In the genomic region with DNA sequence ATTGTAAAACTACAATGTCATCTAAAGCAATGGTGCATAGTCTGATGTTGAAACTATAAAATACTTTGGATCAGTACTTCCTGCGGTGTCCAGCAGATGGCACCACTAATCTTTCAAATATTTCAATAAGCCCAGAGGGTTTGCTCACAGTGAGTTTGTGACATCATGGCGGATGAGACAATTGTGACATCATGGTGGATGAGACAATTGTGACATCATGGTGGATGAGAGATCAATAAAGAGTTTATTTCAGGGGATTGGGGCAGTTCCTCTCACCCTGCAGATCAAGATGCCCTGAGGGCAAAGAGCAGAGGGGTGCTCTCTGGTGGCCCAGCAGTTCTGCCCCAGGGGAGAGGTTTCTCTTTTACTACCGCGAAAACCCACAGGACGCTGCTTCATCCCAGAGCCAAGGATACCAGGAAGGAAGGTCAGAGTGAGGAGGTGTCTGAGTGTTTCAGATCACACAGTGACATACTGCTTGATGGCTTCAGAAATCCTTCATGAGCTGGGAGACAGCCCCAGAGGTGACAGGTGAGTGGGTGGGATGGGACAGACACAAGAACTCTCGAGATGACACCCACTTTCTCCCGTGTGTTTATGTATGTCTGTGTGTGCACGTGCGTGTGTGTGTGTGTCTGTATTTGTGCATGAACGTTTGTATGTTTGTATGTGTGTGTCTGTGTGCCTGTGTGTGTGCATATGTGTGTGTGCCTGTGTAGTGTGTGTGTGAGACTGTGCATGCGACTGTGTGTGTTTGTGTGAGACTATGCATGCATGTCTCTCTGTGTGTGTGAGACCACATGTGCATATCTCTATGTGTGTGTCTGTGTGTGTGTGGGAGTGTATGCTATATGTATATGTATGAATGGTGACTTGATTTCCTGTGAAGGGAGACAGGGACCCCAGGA, we compare ENCODE assay signal across 8 cellular contexts. TPM values are rescaled to one million over a fixed set of nuclear protein-coding genes. Genes with fewer than 3 reads are reported as not detected.
DNase-seq lines count a peak whose midpoint lies in the region; ATAC-seq and TF ChIP-seq lines count a peak whose summit lies in the region.

No MANE protein-coding gene starts in this region.

- TF ChIP-seq CTCF in CD8-positive, alpha-beta T cell (IDR thresholded peaks at IDR 0.05): peak; percentile 88
- TF ChIP-seq CTCF in fibroblast of mammary gland (conservative IDR thresholded peaks at IDR 0.05; ENCODE audit: control insufficient read depth, insufficient read depth, low read depth, low read length): peak; percentile 71
- TF ChIP-seq CTCF in nephron progenitor cell (IDR thresholded peaks at IDR 0.05): peak; percentile 68
- peak; percentile 77 to 88 (median 86) for TF ChIP-seq CTCF in testis (IDR thresholded peaks at IDR 0.05)

- H3K4me1 Mint-ChIP-seq in CD8-positive, alpha-beta T cell (ENCODE audit: low read depth): peaks cover 16% of the 10 kb centered on the region
- peaks cover 7% of the 10 kb centered on the region for H3K4me1 Mint-ChIP-seq in nephron progenitor cell

- H3K9me3 Mint-ChIP-seq in CD8-positive, alpha-beta T cell: no peaks in the 10 kb centered on the region
- peaks cover 7% of the 10 kb centered on the region for H3K9me3 Mint-ChIP-seq in nephron progenitor cell

- no peaks in the 10 kb centered on the region for H3K36me3 Mint-ChIP-seq in CD8-positive, alpha-beta T cell
- no peaks in the 10 kb centered on the region for H3K36me3 Mint-ChIP-seq in nephron progenitor cell (ENCODE audit: low read depth)

- intact Hi-C loops in CD8-positive, alpha-beta T cell (cut with DNase I, micrococcal nuclease): loop anchor here (1.0 to 10.0 kb wide), 7 partner anchors 30 to 883 kb away; a partner anchor contains a TSS
- intact Hi-C loops in testis (cut with DNase I; ENCODE audit: low total_unique reads): no loop called here

- no peaks in the 10 kb centered on the region for H3K36me3 ChIP-seq in CD8-positive, alpha-beta T cell (ENCODE audit: insufficient read depth, low read length)
- H3K36me3 ChIP-seq in testis (ENCODE audit: low read depth, missing control alignments): no peaks in the 10 kb centered on the region

- H3K27ac ChIP-seq in CD8-positive, alpha-beta T cell (ENCODE audit: low read depth, low read length): no peak overlapping the region
- no peak overlapping the region for H3K27ac ChIP-seq in testis

- peak; percentile 47 to 78 (median 67) for DNase-seq in CD8-positive, alpha-beta T cell
- DNase-seq in HK-2 (ENCODE audit: unreplicated experiment) (peak; percentile 49), OCI-M1 (lab: John Stamatoyannopoulos, UW) (peak; percentile 88), fibroblast of mammary gland (ENCODE audit: low read depth) (peak; percentile 78), nephron progenitor cell (peak; percentile 74), testis (peak; percentile 85)
- DNase-seq in activated T-cell treated with anti-CD3 and anti-CD28 coated beads, Interleukin-2, amount 50 U/mL, for 1 hour: peak; percentile 66

- no peak overlapping the region for H3K27ac Mint-ChIP-seq in CD8-positive, alpha-beta T cell
- no peak overlapping the region for H3K27ac Mint-ChIP-seq in nephron progenitor cell

- no peak for TF ChIP-seq POLR2A in testis (IDR thresholded peaks at IDR 0.05)

- CTCF ChIA-PET in CD8-positive, alpha-beta T cell (lab: Charles Lee): interaction anchor here (1.5 to 2.8 kb wide), 4 partner anchors 18 to 83 kb away, joined by 4 to 42 read pairs (median 8); no protein-coding TSS in a partner anchor

- POLR2A ChIA-PET in CD8-positive, alpha-beta T cell (lab: Charles Lee): no interaction called here

- no peaks in the 10 kb centered on the region for H3K9me3 ChIP-seq in CD8-positive, alpha-beta T cell (ENCODE audit: low read length)
- H3K9me3 ChIP-seq in testis: no peaks in the 10 kb centered on the region

- WGBS in testis, 2 donors: 48 to 52% methylated on average over 11 of the region's 11 CpGs

- H3K4me3 ChIP-seq in CD8-positive, alpha-beta T cell (ENCODE audit: low read depth, low read length): no peak overlapping the region
- H3K4me3 ChIP-seq in fibroblast of mammary gland (ENCODE audit: control insufficient read depth, low read depth, low read length) (no peak overlapping the region), testis (no peak overlapping the region)

- H3K4me1 ChIP-seq in CD8-positive, alpha-beta T cell (ENCODE audit: insufficient read depth, low read length): peaks cover 13% of the 10 kb centered on the region
- H3K4me1 ChIP-seq in testis: peaks cover 10% of the 10 kb centered on the region

- ATAC-seq in CD8-positive, alpha-beta T cell: peak; percentile 58
- no peak for ATAC-seq in HG03095 (IDR thresholded peaks at IDR 0.05; ENCODE audit: unreplicated experiment)

- no peak overlapping the region for H3K4me3 Mint-ChIP-seq in CD8-positive, alpha-beta T cell
- H3K4me3 Mint-ChIP-seq in nephron progenitor cell: no peak overlapping the region

- H3K27me3 Mint-ChIP-seq in CD8-positive, alpha-beta T cell (ENCODE audit: low read depth): peaks cover 80% of the 10 kb centered on the region
- H3K27me3 Mint-ChIP-seq in nephron progenitor cell (ENCODE audit: low read depth, poor library complexity): peaks cover 100% of the 10 kb centered on the region

- peaks cover 60% of the 10 kb centered on the region for H3K27me3 ChIP-seq in CD8-positive, alpha-beta T cell (ENCODE audit: insufficient read depth, low read length)
- H3K27me3 ChIP-seq in testis: peaks cover 7% of the 10 kb centered on the region

RNA-seq across cellular contexts. Expression of a gene that starts 7.3 kb away (rescaled TPM):
- total RNA-seq in CD8-positive, alpha-beta T cell: 1 to 10 TPM; 7.2 to 9.7 TPM
- total RNA-seq in testis: 1 to 10 TPM; 1.5 to 2.0 TPM
- 1.9 TPM for polyA plus RNA-seq in testis (ENCODE audit: insufficient read depth, low read depth, low replicate concordance)

RNA-seq across cellular contexts. Expression of a gene that starts 11.6 kb away (rescaled TPM):
- total RNA-seq in CD8-positive, alpha-beta T cell: not detected
- total RNA-seq in testis: not detected
- polyA plus RNA-seq in testis (ENCODE audit: insufficient read depth, low read depth, low replicate concordance): 0.30 TPM

RNA-seq across cellular contexts. Expression of a gene that starts 29.2 kb away (rescaled TPM):
- total RNA-seq in CD8-positive, alpha-beta T cell: under 1 TPM; 0.28 to 0.41 TPM
- total RNA-seq in testis: 1 to 10 TPM; 4.7 to 5.9 TPM
- polyA plus RNA-seq in testis (ENCODE audit: insufficient read depth, low read depth, low replicate concordance): 2.3 TPM

RNA-seq across cellular contexts. Expression of a gene that starts 36.6 kb away (rescaled TPM):
- not detected for total RNA-seq in CD8-positive, alpha-beta T cell
- under 1 TPM; 0.31 TPM for total RNA-seq in testis
- 0.30 TPM for polyA plus RNA-seq in testis (ENCODE audit: insufficient read depth, low read depth, low replicate concordance)

Comparison
In these comparisons a context has a peak if more than half of its experiments do, and no peak if none do; other contexts are left out.
1. RNA of a gene that starts 29.2 kb away (total RNA-seq): 4.7 to 5.9 TPM in testis; 0.28 to 0.41 TPM in CD8-positive, alpha-beta T cell; every median in the first group is over 4 times any median in the second.
2. Peak in every context shown above with its lines, with median percentiles within 50 percentile points of each other: DNase-seq and CTCF ChIP-seq.